16 cellular contexts compared by ENCODE assay signal in the genomic region with DNA sequence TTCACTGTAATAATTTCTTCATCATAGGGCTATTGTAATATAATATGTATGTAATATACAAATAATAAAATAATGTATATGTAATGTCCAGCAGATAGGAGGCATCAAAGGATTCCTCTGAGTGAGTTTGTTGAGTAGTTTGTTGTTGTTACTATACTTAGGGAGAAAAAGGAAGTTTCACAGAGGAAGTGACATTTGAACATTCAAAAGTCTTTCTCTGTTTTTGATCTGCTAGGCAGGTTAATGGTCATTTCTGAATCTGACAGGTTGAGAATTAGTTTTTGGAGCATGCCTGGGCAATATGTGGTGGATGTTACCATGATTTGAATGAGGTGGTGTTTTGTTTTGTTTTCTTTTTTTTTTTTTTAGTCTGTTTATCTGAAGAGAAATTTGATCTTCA.
DNase-seq lines count a peak whose midpoint lies in the region; ATAC-seq and TF ChIP-seq lines count a peak whose summit lies in the region.
"Had no signal": no experiment of that assay in that cellular context is flagged by ENCODE, and none has a peak within 500 bp of the region (broad histone marks: within the 10 kb centered on the region; RNA-seq: fewer than 3 reads in every experiment).

No MANE protein-coding gene starts in this region.

- peaks cover 96% of the 10 kb centered on the region for H3K36me3 ChIP-seq in left ventricle myocardium inferior

- no peaks in the 10 kb centered on the region for H3K9me3 Mint-ChIP-seq in memory B cell
- H3K9me3 Mint-ChIP-seq in immature natural killer cell = no peaks in the 10 kb centered on the region

- H3K9me3 ChIP-seq in left ventricle myocardium inferior (replicated peaks) = no peaks in the 10 kb centered on the region
- H3K9me3 ChIP-seq: SJSA1, suprapubic skin had no signal

- no peak overlapping the region for H3K27ac ChIP-seq in left ventricle myocardium inferior (replicated peaks)
- H3K27ac ChIP-seq: SJSA1, suprapubic skin had no signal

- H3K36me3 Mint-ChIP-seq in memory B cell = peaks cover 34% of the 10 kb centered on the region
- H3K36me3 Mint-ChIP-seq in immature natural killer cell = peaks cover 18 to 39% (median 39%) of the 10 kb centered on the region in 3 donors

- H3K4me1 ChIP-seq in left ventricle myocardium inferior = peaks cover 6% of the 10 kb centered on the region
- H3K4me1 ChIP-seq: SJSA1, suprapubic skin had no signal

- DNase-seq in CD1c-positive myeloid dendritic cell (ENCODE audit: extremely low spot score) (peak; percentile 24), MV-4-11 (lab: John Stamatoyannopoulos, UW) (peak; percentile 40), memory B cell (ENCODE audit: low spot score in 2 of 2) (no peak), left ventricle myocardium inferior (no peak), immature natural killer cell (no peak)
- DNase-seq: activated CD4-positive, alpha-beta T cell treated with anti-CD3 and anti-CD28 coated beads for 48 hours; activated T-cell treated with anti-CD3 and anti-CD28 coated beads for 4 hours; hypothalamus; NCI-H187 treated with DMSO at 0.1 percent for 48 hours; NCI-H446 treated with DMSO at 0.1 percent for 48 hours; stimulated activated CD4-positive, alpha-beta T cell treated with anti-CD3 and anti-CD28 coated beads, Interleukin-1b, Interleukin-23, amount 100 ng/mL, for 48 hours had no signal

- no peak for TF ChIP-seq CTCF in left ventricle myocardium inferior (IDR thresholded peaks at IDR 0.05; ENCODE audit: borderline replicate concordance)

- H3K4me1 Mint-ChIP-seq in memory B cell (peaks cover 20% of the 10 kb centered on the region), immature natural killer cell (peaks cover 5 to 15% of the 10 kb centered on the region in 2 donors)

- H3K27ac Mint-ChIP-seq in memory B cell = peak overlapping the region; percentile 36
- no peak overlapping the region for H3K27ac Mint-ChIP-seq in immature natural killer cell

- no peak overlapping the region for H3K4me3 ChIP-seq in left ventricle myocardium inferior
- H3K4me3 ChIP-seq: SJSA1, suprapubic skin had no signal

- H3K4me3 Mint-ChIP-seq in memory B cell (peak overlapping the region; percentile 31), immature natural killer cell (no peak overlapping the region)

- ATAC-seq in GM19043 (IDR thresholded peaks at IDR 0.05; ENCODE audit: low read depth, unreplicated experiment) (peak; percentile 59), memory B cell (ENCODE audit: low read depth) (peak; percentile 59), GM19397 (IDR thresholded peaks at IDR 0.05; ENCODE audit: unreplicated experiment) (no peak)
- ATAC-seq: sciatic nerve had no signal

- H3K27me3 Mint-ChIP-seq in memory B cell (no peaks in the 10 kb centered on the region), immature natural killer cell (ENCODE audit: low read depth in 3 of 3) (peaks cover 0 to 1% (median 0%) of the 10 kb centered on the region in 3 donors)

- H3K27me3 ChIP-seq in left ventricle myocardium inferior (ENCODE audit: low read depth) = no peaks in the 10 kb centered on the region
- H3K27me3 ChIP-seq: SJSA1, suprapubic skin had no signal

- intact Hi-C loops in left ventricle myocardium inferior (cut with micrococcal nuclease) = no loop called here

Comparison
In these comparisons a context has a peak if more than half of its experiments do, and no peak if none do; other contexts are left out.
1. DNase-seq: peak in CD1c-positive myeloid dendritic cell (single experiment) and MV-4-11 (single experiment); none in memory B cell (0 of 2), left ventricle myocardium inferior (single experiment) and immature natural killer cell (0 of 3).